26 cellular contexts compared by ENCODE assay signal in genomic region chr6:163302747-163303146, GRCh38.
"Had no signal": no experiment of that assay in that cellular context is flagged by ENCODE, and none has a peak within 500 bp of the region (broad histone marks: within the 10 kb centered on the region; RNA-seq: fewer than 3 reads in every experiment).

No MANE protein-coding gene starts in this region.

- H3K27ac ChIP-seq: gastroesophageal sphincter, ovary, spleen, thoracic aorta, uterus had no signal

- H3K9me3 Mint-ChIP-seq: activated naive CD4-positive, alpha-beta T cell treated with anti-CD3 and anti-CD28 coated beads, Interleukin-2, amount 50 U/mL, for 24 hours; activated naive CD8-positive, alpha-beta T cell treated with anti-CD3 and anti-CD28 coated beads, Interleukin-2, amount 50 U/mL, for 24 hours; activated T-helper 2 cell treated with anti-CD3 and anti-CD28 coated beads, Interferon-gamma antibody, Interleukin-2, Interleukin-4, amounts not matched to agents 10 μg/mL and 5 μg/mL and 100 μg/mL, durations not matched to agents 14 hours and 24 hours and 36 hours; natural killer cell treated with Interleukin-12 subunit alpha and Interleukin-12 subunit beta and Interleukin-15 and Interleukin-18, amount 100 ng/mL, for 72 hours; T-helper 2 cell treated with Interferon-gamma antibody and Interleukin-4, amounts not matched to agents 5 μg/mL and 100 μg/mL, for 36 hours had no signal

- H3K27ac Mint-ChIP-seq: activated CD4-positive, alpha-beta T cell treated with anti-CD3 and anti-CD28 coated beads for 36 hours; activated CD8-positive, alpha-beta memory T cell treated with anti-CD3 and anti-CD28 coated beads, Interleukin-2, amount 10 ng/mL, durations not matched to agents 7 days and 5 days; activated CD8-positive, alpha-beta T cell treated with anti-CD3 and anti-CD28 coated beads, Interleukin-2, amount 10 ng/mL, durations not matched to agents 7 days and 5 days; activated naive CD4-positive, alpha-beta T cell treated with anti-CD3 and anti-CD28 coated beads, Interleukin-2, amount 50 U/mL, for 24 hours; activated naive CD8-positive, alpha-beta T cell treated with anti-CD3 and anti-CD28 coated beads, Interleukin-2, amount 50 U/mL, for 24 hours; activated T-helper 2 cell treated with anti-CD3 and anti-CD28 coated beads, Interferon-gamma antibody, Interleukin-2, Interleukin-4, amounts not matched to agents 10 μg/mL and 5 μg/mL and 100 μg/mL, durations not matched to agents 14 hours and 24 hours and 36 hours; immature natural killer cell; natural killer cell treated with Interleukin-12 subunit alpha and Interleukin-12 subunit beta and Interleukin-15 and Interleukin-18, amount 100 ng/mL, for 72 hours; progenitor cell of endocrine pancreas; T-helper 2 cell treated with Interferon-gamma antibody and Interleukin-4, amounts not matched to agents 5 μg/mL and 100 μg/mL, for 36 hours had no signal

- H3K36me3 ChIP-seq: gastroesophageal sphincter, ovary, spleen, thoracic aorta, uterus had no signal

- H3K4me1 ChIP-seq: gastroesophageal sphincter, spleen, uterus had no signal

- H3K4me1 Mint-ChIP-seq: activated CD4-positive, alpha-beta T cell treated with anti-CD3 and anti-CD28 coated beads for 36 hours; activated CD8-positive, alpha-beta memory T cell treated with anti-CD3 and anti-CD28 coated beads, Interleukin-2, amount 10 ng/mL, durations not matched to agents 7 days and 5 days; activated naive CD4-positive, alpha-beta T cell treated with anti-CD3 and anti-CD28 coated beads, Interleukin-2, amount 50 U/mL, for 24 hours; activated naive CD8-positive, alpha-beta T cell treated with anti-CD3 and anti-CD28 coated beads, Interleukin-2, amount 50 U/mL, for 24 hours; immature natural killer cell had no signal

- H3K4me3 ChIP-seq: gastroesophageal sphincter, lung, mucosa of descending colon, ovary, spleen, thoracic aorta, uterus had no signal

- DNase-seq: activated CD4-positive, alpha-beta T cell treated with anti-CD3 and anti-CD28 coated beads for 36 hours; activated CD4-positive, CD25-positive, alpha-beta regulatory T cell; activated CD8-positive, alpha-beta memory T cell treated with anti-CD3 and anti-CD28 coated beads, Interleukin-2, amount 10 ng/mL, durations not matched to agents 7 days and 5 days; activated CD8-positive, alpha-beta T cell treated with anti-CD3 and anti-CD28 coated beads, Interleukin-2, amount 10 ng/mL, durations not matched to agents 7 days and 5 days; activated naive CD8-positive, alpha-beta T cell treated with anti-CD3 and anti-CD28 coated beads, Interleukin-2, amount 50 U/mL, for 24 hours; activated T-cell treated with anti-CD3 and anti-CD28 coated beads, Interleukin-2, amount 50 U/mL, for 48 hours; amygdala; hypothalamus; immature natural killer cell; mesendoderm; mucosa of descending colon; ovary; spleen; stimulated activated naive CD4-positive, alpha-beta T cell treated with Interleukin-2 at 50 U/mL for 16 hours; T-helper 1 cell; trophoblast cell; uterus had no signal

- ATAC-seq: activated CD4-positive, alpha-beta T cell treated with anti-CD3 and anti-CD28 coated beads for 36 hours; activated CD8-positive, alpha-beta memory T cell treated with anti-CD3 and anti-CD28 coated beads, Interleukin-2, amount 10 ng/mL, durations not matched to agents 7 days and 5 days; activated CD8-positive, alpha-beta T cell treated with anti-CD3 and anti-CD28 coated beads, Interleukin-2, amount 10 ng/mL, durations not matched to agents 7 days and 5 days; activated naive CD8-positive, alpha-beta T cell treated with anti-CD3 and anti-CD28 coated beads, Interleukin-2, amount 50 U/mL, for 24 hours; gastroesophageal sphincter; left lobe of liver; mucosa of descending colon; natural killer cell treated with Interleukin-12 subunit alpha and Interleukin-12 subunit beta and Interleukin-15 and Interleukin-18, amount 100 ng/mL, for 72 hours had no signal

- H3K36me3 Mint-ChIP-seq: activated CD8-positive, alpha-beta memory T cell treated with anti-CD3 and anti-CD28 coated beads, Interleukin-2, amount 10 ng/mL, durations not matched to agents 7 days and 5 days; activated naive CD4-positive, alpha-beta T cell treated with anti-CD3 and anti-CD28 coated beads, Interleukin-2, amount 50 U/mL, for 24 hours; immature natural killer cell; natural killer cell treated with Interleukin-12 subunit alpha and Interleukin-12 subunit beta and Interleukin-15 and Interleukin-18, amount 100 ng/mL, for 72 hours had no signal

- H3K4me3 Mint-ChIP-seq: activated CD4-positive, alpha-beta T cell treated with anti-CD3 and anti-CD28 coated beads for 36 hours; activated CD8-positive, alpha-beta memory T cell treated with anti-CD3 and anti-CD28 coated beads, Interleukin-2, amount 10 ng/mL, durations not matched to agents 7 days and 5 days; activated CD8-positive, alpha-beta T cell treated with anti-CD3 and anti-CD28 coated beads, Interleukin-2, amount 10 ng/mL, durations not matched to agents 7 days and 5 days; activated naive CD4-positive, alpha-beta T cell treated with anti-CD3 and anti-CD28 coated beads, Interleukin-2, amount 50 U/mL, for 24 hours; activated naive CD8-positive, alpha-beta T cell treated with anti-CD3 and anti-CD28 coated beads, Interleukin-2, amount 50 U/mL, for 24 hours; immature natural killer cell; natural killer cell treated with Interleukin-12 subunit alpha and Interleukin-12 subunit beta and Interleukin-15 and Interleukin-18, amount 100 ng/mL, for 72 hours; T-helper 2 cell treated with Interferon-gamma antibody and Interleukin-4, amounts not matched to agents 5 μg/mL and 100 μg/mL, for 36 hours had no signal

- H3K9me3 ChIP-seq: gastroesophageal sphincter, mucosa of descending colon, ovary, spleen, thoracic aorta, uterus had no signal

- H3K27me3 ChIP-seq: gastroesophageal sphincter, ovary, uterus had no signal

- H3K27me3 Mint-ChIP-seq: activated CD4-positive, alpha-beta T cell treated with anti-CD3 and anti-CD28 coated beads for 36 hours; activated naive CD4-positive, alpha-beta T cell treated with anti-CD3 and anti-CD28 coated beads, Interleukin-2, amount 50 U/mL, for 24 hours; activated naive CD8-positive, alpha-beta T cell treated with anti-CD3 and anti-CD28 coated beads, Interleukin-2, amount 50 U/mL, for 24 hours; progenitor cell of endocrine pancreas had no signal
